Comparison of ENCODE assay signal across 1 cellular context in the genomic region with DNA sequence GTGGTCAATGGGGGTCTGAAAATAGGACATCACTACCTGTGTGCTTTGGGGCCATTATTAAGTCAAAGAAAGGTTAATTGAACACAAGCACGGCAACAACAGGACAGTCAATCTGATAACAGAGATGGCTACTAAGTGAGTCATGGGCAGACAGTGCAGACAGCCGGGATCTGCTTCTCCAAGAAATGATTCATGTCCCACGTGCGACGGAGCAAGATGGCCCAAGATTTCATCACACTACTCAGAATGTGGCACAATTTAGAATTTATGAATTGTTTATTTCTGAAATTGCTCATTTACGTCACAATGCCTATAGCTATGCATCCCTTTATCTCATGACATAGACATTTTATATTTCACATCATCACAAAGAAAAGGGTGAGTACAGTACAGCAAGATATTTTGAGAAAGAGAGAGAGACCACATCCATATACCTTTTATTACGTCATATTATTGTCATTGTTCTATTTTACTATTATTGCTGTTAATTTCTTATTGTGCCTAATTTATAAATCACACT.
TF ChIP-seq lines count a peak whose summit lies in the region.

No MANE protein-coding gene starts in this region.

TF ChIP-seq in K562, 482 proteins besides CTCF, POLR2A, EP300 and RAD21 (continued from another document and continues in another):
- TF ChIP-seq, protein P1, sequence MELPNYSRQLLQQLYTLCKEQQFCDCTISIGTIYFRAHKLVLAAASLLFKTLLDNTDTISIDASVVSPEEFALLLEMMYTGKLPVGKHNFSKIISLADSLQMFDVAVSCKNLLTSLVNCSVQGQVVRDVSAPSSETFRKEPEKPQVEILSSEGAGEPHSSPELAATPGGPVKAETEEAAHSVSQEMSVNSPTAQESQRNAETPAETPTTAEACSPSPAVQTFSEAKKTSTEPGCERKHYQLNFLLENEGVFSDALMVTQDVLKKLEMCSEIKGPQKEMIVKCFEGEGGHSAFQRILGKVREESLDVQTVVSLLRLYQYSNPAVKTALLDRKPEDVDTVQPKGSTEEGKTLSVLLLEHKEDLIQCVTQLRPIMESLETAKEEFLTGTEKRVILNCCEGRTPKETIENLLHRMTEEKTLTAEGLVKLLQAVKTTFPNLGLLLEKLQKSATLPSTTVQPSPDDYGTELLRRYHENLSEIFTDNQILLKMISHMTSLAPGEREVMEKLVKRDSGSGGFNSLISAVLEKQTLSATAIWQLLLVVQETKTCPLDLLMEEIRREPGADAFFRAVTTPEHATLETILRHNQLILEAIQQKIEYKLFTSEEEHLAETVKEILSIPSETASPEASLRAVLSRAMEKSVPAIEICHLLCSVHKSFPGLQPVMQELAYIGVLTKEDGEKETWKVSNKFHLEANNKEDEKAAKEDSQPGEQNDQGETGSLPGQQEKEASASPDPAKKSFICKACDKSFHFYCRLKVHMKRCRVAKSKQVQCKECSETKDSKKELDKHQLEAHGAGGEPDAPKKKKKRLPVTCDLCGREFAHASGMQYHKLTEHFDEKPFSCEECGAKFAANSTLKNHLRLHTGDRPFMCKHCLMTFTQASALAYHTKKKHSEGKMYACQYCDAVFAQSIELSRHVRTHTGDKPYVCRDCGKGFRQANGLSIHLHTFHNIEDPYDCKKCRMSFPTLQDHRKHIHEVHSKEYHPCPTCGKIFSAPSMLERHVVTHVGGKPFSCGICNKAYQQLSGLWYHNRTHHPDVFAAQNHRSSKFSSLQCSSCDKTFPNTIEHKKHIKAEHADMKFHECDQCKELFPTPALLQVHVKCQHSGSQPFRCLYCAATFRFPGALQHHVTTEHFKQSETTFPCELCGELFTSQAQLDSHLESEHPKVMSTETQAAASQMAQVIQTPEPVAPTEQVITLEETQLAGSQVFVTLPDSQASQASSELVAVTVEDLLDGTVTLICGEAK (IDR thresholded peaks at IDR 0.05), result no peak
- TF ChIP-seq, protein P1 (CRISPR knock-in tag; IDR thresholded peaks at IDR 0.05), result no peak
- TF ChIP-seq ZNF583 (CRISPR knock-in tag; IDR thresholded peaks at IDR 0.05) (no peak), RNF219 (CRISPR knock-in tag; IDR thresholded peaks at IDR 0.05) (no peak), PURB (CRISPR knock-in tag; IDR thresholded peaks at IDR 0.05; ENCODE audit: low read depth) (no peak), RFX5 (IDR thresholded peaks at IDR 0.05; ENCODE audit: low read depth, low read length) (no peak), ZNF354B (CRISPR knock-in tag; IDR thresholded peaks at IDR 0.05) (no peak), ELF2 (CRISPR knock-in tag; IDR thresholded peaks at IDR 0.05) (no peak), DLX4 (CRISPR knock-in tag; IDR thresholded peaks at IDR 0.05) (no peak), NR1H2 (CRISPR knock-in tag; IDR thresholded peaks at IDR 0.05) (no peak), ZNF282 (CRISPR knock-in tag; IDR thresholded peaks at IDR 0.05) (no peak), ZNF655 (CRISPR knock-in tag; IDR thresholded peaks at IDR 0.05) (no peak), STAT5A (IDR thresholded peaks at IDR 0.05; ENCODE audit: borderline replicate concordance, low read length) (peak; percentile 43; the same call in 1 of the 2 replicates), ZBED1 (IDR thresholded peaks at IDR 0.05) (no peak), BACH1 (tag; IDR thresholded peaks at IDR 0.05) (peak; percentile 55; the same call in 1 of the 2 replicates), ZNF217 (CRISPR knock-in tag; IDR thresholded peaks at IDR 0.05) (no peak), NFE2 (IDR thresholded peaks at IDR 0.05; ENCODE audit: low read depth) (peak; percentile 34; the same call in 1 of the 2 replicates), MAZ (CRISPR knock-in tag; conservative IDR thresholded peaks at IDR 0.05 in 1 of 2, IDR thresholded peaks at IDR 0.05 in 1 of 2) (no peak), PHB2 (IDR thresholded peaks at IDR 0.05; ENCODE audit: low read depth) (no peak), CREB3 (tag; conservative IDR thresholded peaks at IDR 0.05; ENCODE audit: low read depth) (no peak), ZNF785 (CRISPR knock-in tag; IDR thresholded peaks at IDR 0.05) (no peak), DIDO1 (tag; IDR thresholded peaks at IDR 0.05; ENCODE audit: low read depth) (0 out of 2 replicates have a peak, but pooled peaks have one; percentile 18), ZNF77 (CRISPR knock-in tag; IDR thresholded peaks at IDR 0.05) (no peak), PCBP1 (IDR thresholded peaks at IDR 0.05; ENCODE audit: low read depth, low read length, poor library complexity, severe bottlenecking) (no peak), RFX1 (IDR thresholded peaks at IDR 0.05) (no peak), E2F3 (CRISPR knock-in tag; IDR thresholded peaks at IDR 0.05) (no peak), MAFK (IDR thresholded peaks at IDR 0.05; ENCODE audit: low read length) (peak; percentile 33), PTRF (tag; IDR thresholded peaks at IDR 0.05) (no peak), RBM17 (IDR thresholded peaks at IDR 0.05; ENCODE audit: borderline replicate concordance, low read depth, low read length) (no peak), ZNF224 (CRISPR knock-in tag; IDR thresholded peaks at IDR 0.05) (no peak)
- TF ChIP-seq, protein P2, sequence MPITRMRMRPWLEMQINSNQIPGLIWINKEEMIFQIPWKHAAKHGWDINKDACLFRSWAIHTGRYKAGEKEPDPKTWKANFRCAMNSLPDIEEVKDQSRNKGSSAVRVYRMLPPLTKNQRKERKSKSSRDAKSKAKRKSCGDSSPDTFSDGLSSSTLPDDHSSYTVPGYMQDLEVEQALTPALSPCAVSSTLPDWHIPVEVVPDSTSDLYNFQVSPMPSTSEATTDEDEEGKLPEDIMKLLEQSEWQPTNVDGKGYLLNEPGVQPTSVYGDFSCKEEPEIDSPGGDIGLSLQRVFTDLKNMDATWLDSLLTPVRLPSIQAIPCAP (CRISPR knock-in tag; IDR thresholded peaks at IDR 0.05; ENCODE audit: borderline replicate concordance), result no peak
- TF ChIP-seq, protein P3, sequence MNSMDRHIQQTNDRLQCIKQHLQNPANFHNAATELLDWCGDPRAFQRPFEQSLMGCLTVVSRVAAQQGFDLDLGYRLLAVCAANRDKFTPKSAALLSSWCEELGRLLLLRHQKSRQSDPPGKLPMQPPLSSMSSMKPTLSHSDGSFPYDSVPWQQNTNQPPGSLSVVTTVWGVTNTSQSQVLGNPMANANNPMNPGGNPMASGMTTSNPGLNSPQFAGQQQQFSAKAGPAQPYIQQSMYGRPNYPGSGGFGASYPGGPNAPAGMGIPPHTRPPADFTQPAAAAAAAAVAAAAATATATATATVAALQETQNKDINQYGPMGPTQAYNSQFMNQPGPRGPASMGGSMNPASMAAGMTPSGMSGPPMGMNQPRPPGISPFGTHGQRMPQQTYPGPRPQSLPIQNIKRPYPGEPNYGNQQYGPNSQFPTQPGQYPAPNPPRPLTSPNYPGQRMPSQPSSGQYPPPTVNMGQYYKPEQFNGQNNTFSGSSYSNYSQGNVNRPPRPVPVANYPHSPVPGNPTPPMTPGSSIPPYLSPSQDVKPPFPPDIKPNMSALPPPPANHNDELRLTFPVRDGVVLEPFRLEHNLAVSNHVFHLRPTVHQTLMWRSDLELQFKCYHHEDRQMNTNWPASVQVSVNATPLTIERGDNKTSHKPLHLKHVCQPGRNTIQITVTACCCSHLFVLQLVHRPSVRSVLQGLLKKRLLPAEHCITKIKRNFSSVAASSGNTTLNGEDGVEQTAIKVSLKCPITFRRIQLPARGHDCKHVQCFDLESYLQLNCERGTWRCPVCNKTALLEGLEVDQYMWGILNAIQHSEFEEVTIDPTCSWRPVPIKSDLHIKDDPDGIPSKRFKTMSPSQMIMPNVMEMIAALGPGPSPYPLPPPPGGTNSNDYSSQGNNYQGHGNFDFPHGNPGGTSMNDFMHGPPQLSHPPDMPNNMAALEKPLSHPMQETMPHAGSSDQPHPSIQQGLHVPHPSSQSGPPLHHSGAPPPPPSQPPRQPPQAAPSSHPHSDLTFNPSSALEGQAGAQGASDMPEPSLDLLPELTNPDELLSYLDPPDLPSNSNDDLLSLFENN (IDR thresholded peaks at IDR 0.05; ENCODE audit: low read depth in 2 of 2, low read length in 2 of 2), result 0 out of 4 replicates have a peak, but pooled peaks of 1 of the 2 experiments have one; percentile 49
- TF ChIP-seq, protein P4, sequence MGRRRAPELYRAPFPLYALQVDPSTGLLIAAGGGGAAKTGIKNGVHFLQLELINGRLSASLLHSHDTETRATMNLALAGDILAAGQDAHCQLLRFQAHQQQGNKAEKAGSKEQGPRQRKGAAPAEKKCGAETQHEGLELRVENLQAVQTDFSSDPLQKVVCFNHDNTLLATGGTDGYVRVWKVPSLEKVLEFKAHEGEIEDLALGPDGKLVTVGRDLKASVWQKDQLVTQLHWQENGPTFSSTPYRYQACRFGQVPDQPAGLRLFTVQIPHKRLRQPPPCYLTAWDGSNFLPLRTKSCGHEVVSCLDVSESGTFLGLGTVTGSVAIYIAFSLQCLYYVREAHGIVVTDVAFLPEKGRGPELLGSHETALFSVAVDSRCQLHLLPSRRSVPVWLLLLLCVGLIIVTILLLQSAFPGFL (CRISPR knock-in tag; IDR thresholded peaks at IDR 0.05), result no peak
- TF ChIP-seq, protein P5, sequence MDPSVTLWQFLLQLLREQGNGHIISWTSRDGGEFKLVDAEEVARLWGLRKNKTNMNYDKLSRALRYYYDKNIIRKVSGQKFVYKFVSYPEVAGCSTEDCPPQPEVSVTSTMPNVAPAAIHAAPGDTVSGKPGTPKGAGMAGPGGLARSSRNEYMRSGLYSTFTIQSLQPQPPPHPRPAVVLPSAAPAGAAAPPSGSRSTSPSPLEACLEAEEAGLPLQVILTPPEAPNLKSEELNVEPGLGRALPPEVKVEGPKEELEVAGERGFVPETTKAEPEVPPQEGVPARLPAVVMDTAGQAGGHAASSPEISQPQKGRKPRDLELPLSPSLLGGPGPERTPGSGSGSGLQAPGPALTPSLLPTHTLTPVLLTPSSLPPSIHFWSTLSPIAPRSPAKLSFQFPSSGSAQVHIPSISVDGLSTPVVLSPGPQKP (CRISPR knock-in tag; IDR thresholded peaks at IDR 0.05), result no peak
- TF ChIP-seq, protein P6, sequence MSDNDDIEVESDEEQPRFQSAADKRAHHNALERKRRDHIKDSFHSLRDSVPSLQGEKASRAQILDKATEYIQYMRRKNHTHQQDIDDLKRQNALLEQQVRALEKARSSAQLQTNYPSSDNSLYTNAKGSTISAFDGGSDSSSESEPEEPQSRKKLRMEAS (CRISPR knock-in tag; IDR thresholded peaks at IDR 0.05), result peak; percentile 79
